In genomic region chr5:78829811-78830499, GRCh38 we compare ENCODE assay signal across 15 cellular contexts.
DNase-seq lines count a peak whose midpoint lies in the region; ATAC-seq and TF ChIP-seq lines count a peak whose summit lies in the region.
"Had no signal": no experiment of that assay in that cellular context is flagged by ENCODE, and none has a peak within 500 bp of the region (broad histone marks: within the 10 kb centered on the region; RNA-seq: fewer than 3 reads in every experiment).

No MANE protein-coding gene starts in this region.

- H3K4me1 Mint-ChIP-seq in nephron progenitor cell: peaks cover 63% of the 10 kb centered on the region

- H3K36me3 Mint-ChIP-seq in nephron progenitor cell (ENCODE audit: low read depth): peaks cover 6% of the 10 kb centered on the region
- H3K36me3 Mint-ChIP-seq: type B pancreatic cell had no signal

- no peaks in the 10 kb centered on the region for H3K27me3 Mint-ChIP-seq in nephron progenitor cell (ENCODE audit: low read depth, poor library complexity)
- H3K27me3 Mint-ChIP-seq: dendritic cell treated with granulocyte-macrophage colony-stimulating factor and Interleukin-4, amounts not matched to agents 40 ng/mL and 50 ng/mL, for 4 days; type B pancreatic cell had no signal

- peak overlapping the region; percentile 35 for H3K4me3 Mint-ChIP-seq in nephron progenitor cell
- H3K4me3 Mint-ChIP-seq: dendritic cell treated with granulocyte-macrophage colony-stimulating factor and Interleukin-4, amounts not matched to agents 40 ng/mL and 50 ng/mL, for 4 days; type B pancreatic cell had no signal

- H3K9me3 Mint-ChIP-seq in nephron progenitor cell: peaks cover 8% of the 10 kb centered on the region
- H3K9me3 Mint-ChIP-seq: dendritic cell treated with granulocyte-macrophage colony-stimulating factor and Interleukin-4, amounts not matched to agents 40 ng/mL and 50 ng/mL, for 4 days had no signal

- TF ChIP-seq CTCF in AG10803 (conservative IDR thresholded peaks at IDR 0.05; ENCODE audit: low read length): no peak
- no peak for TF ChIP-seq CTCF in nephron progenitor cell (IDR thresholded peaks at IDR 0.05)

- no peak overlapping the region for H3K4me3 ChIP-seq in AG10803 (ENCODE audit: low read length)
- H3K4me3 ChIP-seq: lower lobe of right lung had no signal

- peak overlapping the region; percentile 93 for H3K27ac Mint-ChIP-seq in nephron progenitor cell
- H3K27ac Mint-ChIP-seq: dendritic cell treated with granulocyte-macrophage colony-stimulating factor and Interleukin-4, amounts not matched to agents 40 ng/mL and 50 ng/mL, for 4 days; type B pancreatic cell had no signal

- DNase-seq in AG10803 (ENCODE audit: low read depth) (peak; percentile 40), NCI-H446 treated with DMSO at 0.1 percent for 48 hours (lab: John Stamatoyannopoulos, UW) (peak; percentile 12), head of caudate nucleus (peak in 26 of 42 donors; percentile 15 to 68 (median 39)), nephron progenitor cell (no peak), NOMO-1 treated with dmso at 0.1 percent for 144 hours (lab: John Stamatoyannopoulos, UW; ENCODE audit: unreplicated experiment) (no peak), SKM-1 treated with dmso at 0.1 percent for 144 hours (lab: John Stamatoyannopoulos, UW; ENCODE audit: unreplicated experiment) (no peak)
- no peak for DNase-seq in activated CD8-positive, alpha-beta memory T cell treated with anti-CD3 and anti-CD28 coated beads, Interleukin-2, amount 50 U/mL, for 4 hours
- DNase-seq: activated CD4-positive, alpha-beta T cell treated with anti-CD3 and anti-CD28 coated beads, Interleukin-2, amount 50 U/mL, for 1 hour; lower lobe of right lung; NCI-H1436; retina; SW 1271 had no signal

- intact Hi-C loops in head of caudate nucleus (cut with DNase I): no loop called here

- no peak for ATAC-seq in activated CD4-positive, CD25-positive, alpha-beta regulatory T cell treated with anti-CD3 and anti-CD28 coated beads, Interleukin-2, amount 50 U/mL, for 24 hours
- ATAC-seq: lower lobe of right lung had no signal

Comparison
In these comparisons a context has a peak if more than half of its experiments do, and no peak if none do; other contexts are left out.
1. DNase-seq: peak in AG10803 (single experiment), NCI-H446 treated with DMSO at 0.1 percent for 48 hours (single experiment) and head of caudate nucleus (26 of 42); none in nephron progenitor cell (single experiment), NOMO-1 treated with dmso at 0.1 percent for 144 hours (single experiment), activated CD8-positive, alpha-beta memory T cell treated with anti-CD3 and anti-CD28 coated beads, Interleukin-2, amount 50 U/mL, for 4 hours (single experiment) and SKM-1 treated with dmso at 0.1 percent for 144 hours (single experiment).